ENCODE assay signal across 7 cellular contexts in genomic region chr17:44830359-44831269, GRCh38. TPM values are rescaled to one million over a fixed set of nuclear protein-coding genes. Genes with fewer than 3 reads are reported as not detected.
DNase-seq lines count a peak whose midpoint lies in the region; ATAC-seq, FAIRE-seq and TF ChIP-seq lines count a peak whose summit lies in the region.

No MANE protein-coding gene starts in this region.

- no TSS peak for BruUV-seq in HepG2 (replicated peaks; lab: Mats Ljungman, UMichigan)

- intact Hi-C loops in HepG2 (cut with micrococcal nuclease; ENCODE audit: unreplicated experiment) = no loop called here

- no peak for FAIRE-seq in HepG2 (lab: Jason Lieb, UNC)

- H3K79me2 ChIP-seq in GM23248 (ENCODE audit: insufficient read depth) (peaks cover 40% of the 10 kb centered on the region), SK-N-SH (ENCODE audit: insufficient read depth) (peaks cover 42% of the 10 kb centered on the region), HepG2 (ENCODE audit: insufficient read depth, low read length) (no peaks in the 10 kb centered on the region)

- H3K27me3 ChIP-seq in GM23248 (replicated peaks; ENCODE audit: insufficient read depth) (no peaks in the 10 kb centered on the region), SK-N-SH (ENCODE audit: insufficient read depth) (no peaks in the 10 kb centered on the region), HepG2 (ENCODE audit: control insufficient read depth in 1 of 2, insufficient read depth in 2 of 2, low read length in 2 of 2) (peaks cover 3 to 38% of the 10 kb centered on the region in 2 experiments)

- H3K4me2 ChIP-seq in GM23248 (ENCODE audit: unreplicated experiment) = peak overlapping the region; percentile 82
- peak overlapping the region; percentile 96 for H3K4me2 ChIP-seq in SK-N-SH
- H3K4me2 ChIP-seq in HepG2 (ENCODE audit: low read depth, low read length) = peak overlapping the region; percentile 84

- TF ChIP-seq EP300 in SK-N-SH (IDR thresholded peaks at IDR 0.05; ENCODE audit: borderline replicate concordance in 1 of 2, low read depth in 1 of 2, low read length in 1 of 2) = no peak
- no peak for TF ChIP-seq EP300 in HepG2 (IDR thresholded peaks at IDR 0.05; ENCODE audit: low read depth in 2 of 2, low read length in 2 of 2)
- TF ChIP-seq EP300 in HepG2 (CRISPR knock-in tag; IDR thresholded peaks at IDR 0.05; ENCODE audit: borderline replicate concordance) = no peak

- no peak for TF ChIP-seq POLR2A in HepG2 (IDR thresholded peaks at IDR 0.05; ENCODE audit: insufficient read depth in 1 of 2, low read depth in 2 of 2, low read length in 2 of 2)

- H3K9ac ChIP-seq in GM23248 (peak overlapping the region; percentile 85), SK-N-SH (peak overlapping the region; percentile 88; the same call in 1 of the 2 replicates), HepG2 (ENCODE audit: insufficient read depth, low read depth, low read length) (no peak overlapping the region)

- POLR2A ChIA-PET in SK-N-SH (lab: Yijun Ruan, JAX) = no interaction called here
- POLR2A ChIA-PET in HepG2 (lab: Yijun Ruan, JAX) = no interaction called here

- H3K9me3 ChIP-seq in GM23248 (ENCODE audit: low read depth) (no peaks in the 10 kb centered on the region), SK-N-SH (no peaks in the 10 kb centered on the region), HepG2 (ENCODE audit: low read length) (no peaks in the 10 kb centered on the region)

- DNase-seq in GM23248 = peak; percentile 64
- DNase-seq in SK-N-SH = no peak
- DNase-seq in choroid plexus epithelial cell (ENCODE audit: low read depth) = peak; percentile 50
- DNase-seq in HepG2 (ENCODE audit: low spot score) = no peak
- no peak for DNase-seq in stimulated activated naive CD8-positive, alpha-beta T cell treated with anti-CD3 and anti-CD28 coated beads, Interleukin-15, Interleukin-2, amounts not matched to agents 100 U/mL and 50 U/mL, for 24 hours
- DNase-seq in activated gamma-delta T cell (lab: John Stamatoyannopoulos, UW) = no peak
- no peak for DNase-seq in superior temporal gyrus (ENCODE audit: extremely low spot score)

- H2AFZ ChIP-seq in GM23248 = peak overlapping the region; percentile 90
- peak overlapping the region; percentile 97 for H2AFZ ChIP-seq in SK-N-SH (ENCODE audit: low read depth)
- no peak overlapping the region for H2AFZ ChIP-seq in HepG2 (ENCODE audit: low read length)

- in situ Hi-C loops in GM23248 (cut with MboI) (no loop called here), HepG2 (cut with HindIII; ENCODE audit: extremely low pct_ligation_motif_present, low pct_unique_long_range_greater_than_20kb) (no loop called here)

- peaks cover 22% of the 10 kb centered on the region for H3F3A ChIP-seq in GM23248 (ENCODE audit: insufficient read depth)
- H3F3A ChIP-seq in SK-N-SH (replicated peaks; ENCODE audit: insufficient read depth) = peaks cover 21% of the 10 kb centered on the region

- H3K9me2 ChIP-seq in GM23248 (ENCODE audit: insufficient read depth) (no peaks in the 10 kb centered on the region), SK-N-SH (no peaks in the 10 kb centered on the region)

- TF ChIP-seq RAD21 in SK-N-SH (IDR thresholded peaks at IDR 0.05; ENCODE audit: low read length) = no peak
- no peak for TF ChIP-seq RAD21 in HepG2 (CRISPR knock-in tag; IDR thresholded peaks at IDR 0.05)

- CTCF ChIA-PET in SK-N-SH (lab: Yijun Ruan, JAX) (interaction anchor here (0.5 to 13.4 kb wide), 5 partner anchors 9 to 54 kb away, joined by 3 to 109 read pairs (median 4); no protein-coding TSS in a partner anchor), HepG2 (lab: Yijun Ruan, JAX; ENCODE audit: low intra/inter-chr PET ratio, low total read pairs) (no interaction called here)

- H4K20me1 ChIP-seq in GM23248 (ENCODE audit: insufficient read depth) (no peaks in the 10 kb centered on the region), SK-N-SH (ENCODE audit: insufficient read depth) (peaks cover 14% of the 10 kb centered on the region), HepG2 (ENCODE audit: insufficient read depth, low read length) (no peaks in the 10 kb centered on the region)

- 17 to 27% methylated on average over 29 to 48 of the region's 58 CpGs for WGBS in GM23248 (ENCODE audit: low coverage in 1 of 2, low lambda C conversion rate in 2 of 2, missing lambda C conversion rate in 2 of 2), 2 experiments
- 16% methylated on average over 23 of the region's 58 CpGs for WGBS in SK-N-SH (ENCODE audit: low lambda C conversion rate)
- WGBS in HepG2 (ENCODE audit: low lambda C conversion rate) = 5% methylated on average over 41 of the region's 58 CpGs

- peak; percentile 65 for ATAC-seq in HepG2
- peak; percentile 10 for ATAC-seq in stimulated activated naive CD8-positive, alpha-beta T cell treated with anti-CD3 and anti-CD28 coated beads, Interleukin-15, Interleukin-2, amounts not matched to agents 100 U/mL and 50 U/mL, for 24 hours

- no peaks in the 10 kb centered on the region for H3K36me3 ChIP-seq in GM23248 (ENCODE audit: low read depth)
- H3K36me3 ChIP-seq in SK-N-SH (replicated peaks in 1 of 2; ENCODE audit: control insufficient read depth in 1 of 2, insufficient read depth in 2 of 2, low read length in 1 of 2) = peaks cover 0 to 5% of the 10 kb centered on the region in 2 experiments
- H3K36me3 ChIP-seq in HepG2 (replicated peaks in 1 of 2; ENCODE audit: control insufficient read depth in 1 of 2, insufficient read depth in 2 of 2, low read length in 2 of 2) = no peaks in the 10 kb centered on the region

- H3K27ac ChIP-seq in GM23248 = no peak overlapping the region; the same call in 1 of the 2 replicates
- H3K27ac ChIP-seq in SK-N-SH (ENCODE audit: low read depth in 2 of 2, low read length in 1 of 2) = peak overlapping the region; percentile 46 to 69
- H3K27ac ChIP-seq in HepG2 (ENCODE audit: extremely low read length, insufficient read depth, low read length) = no peak overlapping the region

- H3K4me1 ChIP-seq in GM23248 (ENCODE audit: insufficient read depth) (peaks cover 17% of the 10 kb centered on the region), SK-N-SH (ENCODE audit: control insufficient read depth in 1 of 2, insufficient read depth in 2 of 2, low read depth in 1 of 2, low read length in 1 of 2) (peaks cover 2 to 4% of the 10 kb centered on the region in 2 experiments; a peak in 3 of 4 replicates), HepG2 (ENCODE audit: insufficient read depth, low read length) (peaks cover 31% of the 10 kb centered on the region)

- H3K4me3 ChIP-seq in GM23248 = peak overlapping the region; percentile 97
- H3K4me3 ChIP-seq in SK-N-SH (ENCODE audit: low read depth in 2 of 2, low read length in 1 of 2) = peak overlapping the region; percentile 66 to 73
- H3K4me3 ChIP-seq in choroid plexus epithelial cell (ENCODE audit: low read depth, low read length) = peak overlapping the region; percentile 76
- H3K4me3 ChIP-seq in HepG2 (replicated peaks in 1 of 3; ENCODE audit: insufficient read depth in 1 of 3, low read depth in 2 of 3, low read length in 3 of 3) = peak overlapping the region; percentile 50 to 72 (median 72)

- no peak for TF ChIP-seq CTCF in SK-N-SH (IDR thresholded peaks at IDR 0.05)
- TF ChIP-seq CTCF in choroid plexus epithelial cell (conservative IDR thresholded peaks at IDR 0.05; ENCODE audit: low read depth, low read length) = no peak
- no peak for TF ChIP-seq CTCF in HepG2 (CRISPR knock-in tag; IDR thresholded peaks at IDR 0.05)

RNA-seq across cellular contexts. Expression of gene GJC1, which starts 0.5 kb away (rescaled TPM):
- total RNA-seq in GM23248 (2014; rRNA removed; shearing (Covaris generic)) = 18.4 and 19.1 TPM in 2 replicates
- polyA plus RNA-seq in GM23248 (2016; fragmentation: Nextera tagmentation; extraction: Ambion mirVana) = 13.6 and 15.2 TPM in 2 replicates
- polyA plus RNA-seq in SK-N-SH (2012; rRNA removed) = 15.2 and 15.6 TPM in 2 replicates
- 15.7 and 16.6 TPM in 2 replicates for polyA plus RNA-seq in SK-N-SH (2012; cell fraction: cytosol; rRNA removed)
- polyA plus RNA-seq in SK-N-SH (2012; cell fraction: nucleus; rRNA removed) = 8.5 and 13.7 TPM in 2 replicates
- 1.7 and 2.0 TPM in 2 replicates for total RNA-seq in HepG2 (2016; rRNA removed; fragmentation: Illumina TruSeq; extraction: Trizol)
- total RNA-seq in HepG2 (2016; cell fraction: cytosol; rRNA removed; fragmentation: Illumina TruSeq; extraction: Trizol; ENCODE audit: low read depth) = 0.35 and 0.40 TPM in 2 replicates
- total RNA-seq in HepG2 (2016; cell fraction: insoluble cytoplasmic fraction; rRNA removed; fragmentation: Illumina TruSeq; extraction: Trizol) = 1.9 and 2.5 TPM in 2 replicates
- 0.83 and 1.2 TPM in 2 replicates for total RNA-seq in HepG2 (2016; cell fraction: membrane; rRNA removed; fragmentation: Illumina TruSeq; extraction: Trizol)
- 1.6 and 2.1 TPM in 2 replicates for total RNA-seq in HepG2 (2016; cell fraction: nucleus; rRNA removed; fragmentation: Illumina TruSeq; extraction: Trizol)
- polyA plus RNA-seq in HepG2 (2011; rRNA removed) = 1.2 and 1.7 TPM in 2 replicates
- 1.0 and 1.6 TPM in 2 replicates for polyA plus RNA-seq in HepG2 (2011; cell fraction: cytosol; rRNA removed)
- polyA plus RNA-seq in HepG2 (2011; cell fraction: nucleus; rRNA removed) = 0.81 and 1.1 TPM in 2 replicates
- 2.4 and 2.6 TPM in 2 replicates for polyA plus RNA-seq in HepG2 (2012)
- 0.18 and 0.34 TPM in 2 replicates for polyA plus RNA-seq in HepG2 (2016; cell fraction: cytosol; fragmentation: Illumina TruSeq; extraction: Trizol; ENCODE audit: low read depth)
- polyA plus RNA-seq in HepG2 (2016; cell fraction: insoluble cytoplasmic fraction; fragmentation: Illumina TruSeq; extraction: Trizol; ENCODE audit: low read depth) = 1.9 and 2.0 TPM in 2 replicates
- polyA plus RNA-seq in HepG2 (2016; cell fraction: membrane; fragmentation: Illumina TruSeq; extraction: Trizol; ENCODE audit: low read depth) = 0.55 TPM in 2 replicates
- 2.2 and 3.5 TPM in 2 replicates for polyA plus RNA-seq in HepG2 (2016; cell fraction: nucleus; fragmentation: Illumina TruSeq; extraction: Trizol; ENCODE audit: insufficient read depth, low read depth)
- polyA minus RNA-seq in HepG2 (2011; rRNA and poly(A)+ RNA removed; ENCODE audit: low replicate concordance) = 2.4 and 13.8 TPM in 2 replicates
- polyA minus RNA-seq in HepG2 (2011; cell fraction: cytosol; rRNA and poly(A)+ RNA removed) = 1.7 and 2.3 TPM in 2 replicates
- 1.1 and 1.3 TPM in 2 replicates for polyA minus RNA-seq in HepG2 (2011; cell fraction: nucleus; rRNA and poly(A)+ RNA removed)

RNA-seq across cellular contexts. Expression of gene HIGD1B, which starts 17.1 kb away (rescaled TPM):
- not detected in 2 replicates for total RNA-seq in GM23248 (2014; rRNA removed; shearing (Covaris generic))
- polyA plus RNA-seq in GM23248 (2016; fragmentation: Nextera tagmentation; extraction: Ambion mirVana) (not detected in 2 replicates), SK-N-SH (2012; rRNA removed) (not detected in 2 replicates), HepG2 (2011; rRNA removed) (not detected in 2 replicates)
- not detected in 2 replicates for polyA plus RNA-seq in SK-N-SH (2012; cell fraction: cytosol; rRNA removed)
- not detected in 2 replicates for polyA plus RNA-seq in SK-N-SH (2012; cell fraction: nucleus; rRNA removed)
- not detected in 2 replicates for total RNA-seq in HepG2 (2016; rRNA removed; fragmentation: Illumina TruSeq; extraction: Trizol)
- total RNA-seq in HepG2 (2016; cell fraction: cytosol; rRNA removed; fragmentation: Illumina TruSeq; extraction: Trizol; ENCODE audit: low read depth) = not detected in 2 replicates
- total RNA-seq in HepG2 (2016; cell fraction: insoluble cytoplasmic fraction; rRNA removed; fragmentation: Illumina TruSeq; extraction: Trizol) = not detected in 2 replicates
- total RNA-seq in HepG2 (2016; cell fraction: membrane; rRNA removed; fragmentation: Illumina TruSeq; extraction: Trizol) = not detected in 2 replicates
- not detected in 2 replicates for total RNA-seq in HepG2 (2016; cell fraction: nucleus; rRNA removed; fragmentation: Illumina TruSeq; extraction: Trizol)
- polyA plus RNA-seq in HepG2 (2011; cell fraction: cytosol; rRNA removed) = not detected in 2 replicates
- polyA plus RNA-seq in HepG2 (2011; cell fraction: nucleus; rRNA removed) = not detected in 2 replicates
- polyA plus RNA-seq in HepG2 (2012) = not detected in 2 replicates
- not detected in 2 replicates for polyA plus RNA-seq in HepG2 (2016; cell fraction: cytosol; fragmentation: Illumina TruSeq; extraction: Trizol; ENCODE audit: low read depth)
- not detected in 2 replicates for polyA plus RNA-seq in HepG2 (2016; cell fraction: insoluble cytoplasmic fraction; fragmentation: Illumina TruSeq; extraction: Trizol; ENCODE audit: low read depth)
- polyA plus RNA-seq in HepG2 (2016; cell fraction: membrane; fragmentation: Illumina TruSeq; extraction: Trizol; ENCODE audit: low read depth) = not detected in 2 replicates
- polyA plus RNA-seq in HepG2 (2016; cell fraction: nucleus; fragmentation: Illumina TruSeq; extraction: Trizol; ENCODE audit: insufficient read depth, low read depth) = not detected in 2 replicates
- not detected in 2 replicates for polyA minus RNA-seq in HepG2 (2011; rRNA and poly(A)+ RNA removed; ENCODE audit: low replicate concordance)
- not detected in 2 replicates for polyA minus RNA-seq in HepG2 (2011; cell fraction: cytosol; rRNA and poly(A)+ RNA removed)
- polyA minus RNA-seq in HepG2 (2011; cell fraction: nucleus; rRNA and poly(A)+ RNA removed) = not detected in 2 replicates

Comparison
In these comparisons a context has a peak if more than half of its experiments do, and no peak if none do; other contexts are left out.
1. DNase-seq: peak in GM23248 (single experiment) and choroid plexus epithelial cell (single experiment); none in SK-N-SH (single experiment), HepG2 (single experiment), stimulated activated naive CD8-positive, alpha-beta T cell treated with anti-CD3 and anti-CD28 coated beads, Interleukin-15, Interleukin-2, amounts not matched to agents 100 U/mL and 50 U/mL, for 24 hours (single experiment), activated gamma-delta T cell (single experiment) and superior temporal gyrus (single experiment).
2. H3K27ac ChIP-seq: peak in SK-N-SH (2 of 2); none in GM23248 (single experiment) and HepG2 (single experiment).
3. Peak in every context shown above with its lines, with median percentiles within 50 percentile points of each other: H3K4me2 ChIP-seq and H3K4me3 ChIP-seq.